In genomic region chr3:50227390-50228183, GRCh38 we compare ENCODE assay signal across 7 cellular contexts.
A peak's percentile ranks its signal among the peaks of the same experiment; 100 is the strongest.
DNase-seq lines count a peak whose midpoint lies in the region; ATAC-seq lines count a peak whose summit lies in the region.

No MANE protein-coding gene starts in this region.

- ATAC-seq in GM18498 (IDR thresholded peaks at IDR 0.05; ENCODE audit: unreplicated experiment) (peak; percentile 86), HG02885 (IDR thresholded peaks at IDR 0.05; ENCODE audit: poor library complexity, unreplicated experiment) (peak; percentile 87)

- DNase-seq in NCI-H1694 treated with DMSO at 0.1 percent for 48 hours (lab: John Stamatoyannopoulos, UW) (peak; percentile 60), hepatic stellate cell (ENCODE audit: low spot score) (peak; percentile 95), retina (peak; percentile 92)

- H3K27ac ChIP-seq in angular gyrus (ENCODE audit: low read depth, low read length): peak overlapping the region; percentile 84

- peaks cover 23% of the 10 kb centered on the region for H3K4me1 Mint-ChIP-seq in T-helper 1 cell treated with Interleukin-12 subunit alpha and Interleukin-12 subunit beta and Interleukin-4 antibody, amounts not matched to agents 30 μg/mL and 1 μg/mL, for 36 hours (ENCODE audit: low read depth)

- no peaks in the 10 kb centered on the region for H3K36me3 Mint-ChIP-seq in T-helper 1 cell treated with Interleukin-12 subunit alpha and Interleukin-12 subunit beta and Interleukin-4 antibody, amounts not matched to agents 30 μg/mL and 1 μg/mL, for 36 hours (ENCODE audit: low read depth)

- peaks cover 12% of the 10 kb centered on the region for H3K27me3 Mint-ChIP-seq in T-helper 1 cell treated with Interleukin-12 subunit alpha and Interleukin-12 subunit beta and Interleukin-4 antibody, amounts not matched to agents 30 μg/mL and 1 μg/mL, for 36 hours (ENCODE audit: low read depth)

- H3K4me3 Mint-ChIP-seq in T-helper 1 cell treated with Interleukin-12 subunit alpha and Interleukin-12 subunit beta and Interleukin-4 antibody, amounts not matched to agents 30 μg/mL and 1 μg/mL, for 36 hours: peak overlapping the region; percentile 97

- H3K9me3 Mint-ChIP-seq in T-helper 1 cell treated with Interleukin-12 subunit alpha and Interleukin-12 subunit beta and Interleukin-4 antibody, amounts not matched to agents 30 μg/mL and 1 μg/mL, for 36 hours: no peaks in the 10 kb centered on the region

- peak overlapping the region; percentile 92 for H3K27ac Mint-ChIP-seq in T-helper 1 cell treated with Interleukin-12 subunit alpha and Interleukin-12 subunit beta and Interleukin-4 antibody, amounts not matched to agents 30 μg/mL and 1 μg/mL, for 36 hours

Comparison
In these comparisons a context has a peak if more than half of its experiments do, and no peak if none do; other contexts are left out.
1. Peak in every context shown above with its lines: DNase-seq, ATAC-seq and H3K27ac ChIP-seq.